9 cellular contexts compared by ENCODE assay signal in genomic region chr1:25435315-25436103, GRCh38. TPM values are rescaled to one million over a fixed set of nuclear protein-coding genes. Genes with fewer than 3 reads are reported as not detected.
DNase-seq lines count a peak whose midpoint lies in the region; ATAC-seq lines count a peak whose summit lies in the region.
"Had no signal": no experiment of that assay in that cellular context is flagged by ENCODE, and none has a peak within 500 bp of the region (broad histone marks: within the 10 kb centered on the region; RNA-seq: fewer than 3 reads in every experiment).

No MANE protein-coding gene starts in this region.

- H3K27me3 ChIP-seq in H7 (ENCODE audit: control insufficient read depth, insufficient read depth, low read length), result no peaks in the 10 kb centered on the region

- H3K36me3 ChIP-seq in H7 (replicated peaks; ENCODE audit: control insufficient read depth, insufficient read depth, low read length), result no peaks in the 10 kb centered on the region

- no peak for ATAC-seq in GM21381 (IDR thresholded peaks at IDR 0.05; ENCODE audit: unreplicated experiment)

- H3K4me3 ChIP-seq in H7 (ENCODE audit: insufficient read depth, low read depth, low read length), result no peak overlapping the region

- DNase-seq in ELR (ENCODE audit: low read depth) (peak; percentile 9), NAMALWA (ENCODE audit: low spot score) (peak; percentile 27), cerebellar cortex (ENCODE audit: low spot score) (peak; percentile 83), pons (ENCODE audit: low spot score) (peak; percentile 11), H7 (no peak), NCI-H2107 treated with DMSO at 0.1 percent for 48 hours (lab: John Stamatoyannopoulos, UW; ENCODE audit: unreplicated experiment) (no peak), AG20443 (ENCODE audit: low spot score) (no peak)
- DNase-seq: NCI-H748 treated with DMSO at 0.1 percent for 48 hours had no signal

RNA-seq across cellular contexts. Expression of gene MACO1, which starts 4.8 kb away (rescaled TPM):
- total RNA-seq in H7 (2014; rRNA removed; shearing (Covaris generic)), result 13.6 and 15.6 TPM in 2 replicates

RNA-seq across cellular contexts. Expression of gene RHCE, which starts 14.9 kb away (rescaled TPM):
- 0.62 and 0.70 TPM in 2 replicates for total RNA-seq in H7 (2014; rRNA removed; shearing (Covaris generic))

Comparison
In these comparisons a context has a peak if more than half of its experiments do, and no peak if none do; other contexts are left out.
1. DNase-seq: peak in ELR (single experiment), NAMALWA (single experiment), cerebellar cortex (single experiment) and pons (single experiment); none in H7 (single experiment), NCI-H2107 treated with DMSO at 0.1 percent for 48 hours (single experiment) and AG20443 (single experiment).